8 cellular contexts compared by ENCODE assay signal in genomic region chr1:7704214-7705047, GRCh38.
DNase-seq lines count a peak whose midpoint lies in the region; ATAC-seq and TF ChIP-seq lines count a peak whose summit lies in the region.

No MANE protein-coding gene starts in this region.

- H3K27me3 ChIP-seq in CD8-positive, alpha-beta T cell (ENCODE audit: insufficient read depth, low read length) = peaks cover 14% of the 10 kb centered on the region
- no peaks in the 10 kb centered on the region for H3K27me3 ChIP-seq in Peyer's patch

- TF ChIP-seq POLR2A in Peyer's patch (IDR thresholded peaks at IDR 0.05) = peak in 1 of 2 donors; percentile 36

- POLR2A ChIA-PET in CD8-positive, alpha-beta T cell (lab: Charles Lee) = no interaction called here

- no peak overlapping the region for H3K27ac Mint-ChIP-seq in CD8-positive, alpha-beta T cell
- H3K27ac Mint-ChIP-seq in stimulated activated naive CD8-positive, alpha-beta T cell treated with anti-CD3 and anti-CD28 coated beads, Interleukin-15, amount 100 ng/mL, for 72 hours = no peak overlapping the region

- intact Hi-C loops in CD8-positive, alpha-beta T cell (cut with DNase I, micrococcal nuclease) = loop anchor here (1.0 to 5.0 kb wide), 4 partner anchors 24 to 922 kb away; partner anchors contain the start of gene VAMP3 (in 1 of the 2)

- H3K27ac ChIP-seq in CD8-positive, alpha-beta T cell (ENCODE audit: low read depth, low read length) = no peak overlapping the region
- peak overlapping the region in 1 of 4 donors; percentile 70 for H3K27ac ChIP-seq in Peyer's patch

- peaks cover 50% of the 10 kb centered on the region for H3K27me3 Mint-ChIP-seq in CD8-positive, alpha-beta T cell (ENCODE audit: low read depth)
- peaks cover 82% of the 10 kb centered on the region for H3K27me3 Mint-ChIP-seq in stimulated activated naive CD8-positive, alpha-beta T cell treated with anti-CD3 and anti-CD28 coated beads, Interleukin-15, amount 100 ng/mL, for 72 hours

- CTCF ChIA-PET in CD8-positive, alpha-beta T cell (lab: Charles Lee) = no interaction called here

- no peaks in the 10 kb centered on the region for H3K9me3 Mint-ChIP-seq in CD8-positive, alpha-beta T cell
- no peaks in the 10 kb centered on the region for H3K9me3 Mint-ChIP-seq in stimulated activated naive CD8-positive, alpha-beta T cell treated with anti-CD3 and anti-CD28 coated beads, Interleukin-15, amount 100 ng/mL, for 72 hours

- no peak overlapping the region for H3K4me3 ChIP-seq in CD8-positive, alpha-beta T cell (ENCODE audit: low read depth, low read length)
- peak overlapping the region; percentile 22 to 63 (median 56) for H3K4me3 ChIP-seq in Peyer's patch

- no peaks in the 10 kb centered on the region for H3K36me3 ChIP-seq in CD8-positive, alpha-beta T cell (ENCODE audit: insufficient read depth, low read length)
- no peaks in the 10 kb centered on the region for H3K36me3 ChIP-seq in Peyer's patch

- H3K4me1 Mint-ChIP-seq in CD8-positive, alpha-beta T cell (ENCODE audit: low read depth) = peaks cover 14% of the 10 kb centered on the region
- H3K4me1 Mint-ChIP-seq in stimulated activated naive CD8-positive, alpha-beta T cell treated with anti-CD3 and anti-CD28 coated beads, Interleukin-15, amount 100 ng/mL, for 72 hours = peaks cover 20% of the 10 kb centered on the region

- no peaks in the 10 kb centered on the region for H3K9me3 ChIP-seq in CD8-positive, alpha-beta T cell (ENCODE audit: low read length)
- no peaks in the 10 kb centered on the region for H3K9me3 ChIP-seq in Peyer's patch

- H3K4me3 Mint-ChIP-seq in CD8-positive, alpha-beta T cell = peak overlapping the region; percentile 78
- H3K4me3 Mint-ChIP-seq in stimulated activated naive CD8-positive, alpha-beta T cell treated with anti-CD3 and anti-CD28 coated beads, Interleukin-15, amount 100 ng/mL, for 72 hours = peak overlapping the region; percentile 71 to 75

- peak; percentile 95 for ATAC-seq in CD8-positive, alpha-beta T cell
- ATAC-seq in GM21367 (IDR thresholded peaks at IDR 0.05; ENCODE audit: unreplicated experiment) = peak; percentile 94
- peak; percentile 97 for ATAC-seq in stimulated activated naive CD8-positive, alpha-beta T cell treated with anti-CD3 and anti-CD28 coated beads, Interleukin-15, amount 100 ng/mL, for 72 hours

- DNase-seq in CD8-positive, alpha-beta T cell = peak; percentile 82 to 91 (median 88)
- peak; percentile 81 for DNase-seq in HT-29 (ENCODE audit: low spot score)
- peak; percentile 86 to 96 (median 96) for DNase-seq in Peyer's patch
- DNase-seq in activated effector memory CD4-positive, alpha-beta T cell treated with Interleukin-2 at 50 U/mL for 16 hours = peak; percentile 89
- peak; percentile 44 for DNase-seq in fibroblast of the conjunctiva (ENCODE audit: low read depth)
- DNase-seq in non-pigmented ciliary epithelial cell (ENCODE audit: low read depth) = peak; percentile 20
- DNase-seq in stimulated activated naive CD8-positive, alpha-beta T cell treated with anti-CD3 and anti-CD28 coated beads, Interleukin-15, amount 100 ng/mL, for 72 hours = peak; percentile 88 to 91

- peaks cover 4% of the 10 kb centered on the region for H3K4me1 ChIP-seq in CD8-positive, alpha-beta T cell (ENCODE audit: insufficient read depth, low read length)
- peaks cover 0 to 13% (median 0%) of the 10 kb centered on the region in 4 donors for H3K4me1 ChIP-seq in Peyer's patch

- TF ChIP-seq CTCF in CD8-positive, alpha-beta T cell (IDR thresholded peaks at IDR 0.05) = no peak
- TF ChIP-seq CTCF in Peyer's patch (IDR thresholded peaks at IDR 0.05) = no peak

- H3K36me3 Mint-ChIP-seq in CD8-positive, alpha-beta T cell = no peaks in the 10 kb centered on the region

Comparison
In these comparisons a context has a peak if more than half of its experiments do, and no peak if none do; other contexts are left out.
1. DNase-seq: peak in every context shown above with its lines; median percentile 96 in Peyer's patch; 90 in stimulated activated naive CD8-positive, alpha-beta T cell treated with anti-CD3 and anti-CD28 coated beads, Interleukin-15, amount 100 ng/mL, for 72 hours; 89 in activated effector memory CD4-positive, alpha-beta T cell treated with Interleukin-2 at 50 U/mL for 16 hours; 88 in CD8-positive, alpha-beta T cell; 81 in HT-29; 44 in fibroblast of the conjunctiva; 20 in non-pigmented ciliary epithelial cell.